ENCODE assay signal across 8 cellular contexts in genomic region chr19:49150106-49150943, GRCh38. TPM values are rescaled to one million over a fixed set of nuclear protein-coding genes. Genes with fewer than 3 reads are reported as not detected.
DNase-seq lines count a peak whose midpoint lies in the region; ATAC-seq and TF ChIP-seq lines count a peak whose summit lies in the region.

No MANE protein-coding gene starts in this region.

- in situ Hi-C loops in Caki2 (cut with HindIII; ENCODE audit: low pct_unique_long_range_greater_than_20kb, low sequenced_read_pairs), result no loop called here

- intact Hi-C loops in tibial artery (cut with DNase I; ENCODE audit: low total_unique reads), result loop anchor here (5.0 kb wide), 1 partner anchor 33 kb away; the partner anchor contains the start of genes C19orf73 and PPFIA3

- H3K9me3 ChIP-seq in HUES64 (ENCODE audit: insufficient read depth, low read depth, low read length), result no peaks in the 10 kb centered on the region
- no peaks in the 10 kb centered on the region for H3K9me3 ChIP-seq in fibroblast of lung (ENCODE audit: control insufficient read depth, insufficient read depth, low read depth, low read length)
- H3K9me3 ChIP-seq in mucosa of rectum (ENCODE audit: control insufficient read depth in 2 of 2, low read length in 2 of 2), result no peaks in the 10 kb centered on the region
- no peaks in the 10 kb centered on the region for H3K9me3 ChIP-seq in tibial artery

- H2AFZ ChIP-seq in fibroblast of lung (ENCODE audit: low read length), result peak overlapping the region; percentile 89

- peak overlapping the region; percentile 91 for H3K4me3 ChIP-seq in HUES64 (ENCODE audit: low read length)
- peak overlapping the region; percentile 66 to 80 (median 71) for H3K4me3 ChIP-seq in fibroblast of lung (replicated peaks in 1 of 4; ENCODE audit: control extremely low read depth in 1 of 4, insufficient read depth in 1 of 4, low read depth in 3 of 4, low read length in 4 of 4)
- H3K4me3 ChIP-seq in mucosa of rectum (ENCODE audit: low read length in 2 of 2), result peak overlapping the region; percentile 88 to 93
- H3K4me3 ChIP-seq in tibial artery, result peak overlapping the region; percentile 73 to 78

- DNase-seq in Caki2 (ENCODE audit: low read depth), result peak; percentile 96
- DNase-seq in NOMO-1 treated with dmso at 0.1 percent for 144 hours (lab: John Stamatoyannopoulos, UW; ENCODE audit: unreplicated experiment), result peak; percentile 88
- DNase-seq in activated T-cell treated with anti-CD3 and anti-CD28 coated beads, Interleukin-2, amount 50 U/mL, for 48 hours, result peak; percentile 62 to 63
- DNase-seq in fibroblast of lung (ENCODE audit: low read depth in 2 of 2), result peak; percentile 75 to 78
- DNase-seq in tibial artery, result peak; percentile 79 to 90

- H3K27me3 ChIP-seq in HUES64 (ENCODE audit: insufficient read depth, low read length) (peaks cover 17% of the 10 kb centered on the region), fibroblast of lung (ENCODE audit: control insufficient read depth, insufficient read depth, low read length) (peaks cover 4% of the 10 kb centered on the region), mucosa of rectum (ENCODE audit: control insufficient read depth in 2 of 2, insufficient read depth in 2 of 2, low read length in 2 of 2) (no peaks in the 10 kb centered on the region), tibial artery (no peaks in the 10 kb centered on the region)

- peak overlapping the region; percentile 88 for H3K9ac ChIP-seq in HUES64 (ENCODE audit: low read depth, low read length)
- peak overlapping the region; percentile 63 for H3K9ac ChIP-seq in fibroblast of lung (ENCODE audit: insufficient read depth, low read length)
- H3K9ac ChIP-seq in mucosa of rectum (ENCODE audit: low read depth in 1 of 2, low read length in 2 of 2), result peak overlapping the region; percentile 82 to 94

- H3K27ac ChIP-seq in HUES64 (ENCODE audit: low read depth, low read length) (peak overlapping the region; percentile 85), fibroblast of lung (ENCODE audit: insufficient read depth, low read length) (peak overlapping the region; percentile 26), mucosa of rectum (ENCODE audit: low read depth in 2 of 2, low read length in 2 of 2) (peak overlapping the region; percentile 93 to 97), tibial artery (peak overlapping the region; percentile 71 to 80)

- ATAC-seq in HG03196 (IDR thresholded peaks at IDR 0.05; ENCODE audit: unreplicated experiment), result no peak

- no peaks in the 10 kb centered on the region for H3K79me2 ChIP-seq in fibroblast of lung (ENCODE audit: control insufficient read depth, insufficient read depth, low read length)

- TF ChIP-seq CTCF in fibroblast of lung (conservative IDR thresholded peaks at IDR 0.05 in 1 of 2, IDR thresholded peaks at IDR 0.05 in 1 of 2; ENCODE audit: low read depth in 1 of 2, low read length in 2 of 2), result no peak
- TF ChIP-seq CTCF in tibial artery (IDR thresholded peaks at IDR 0.05), result no peak

- peak overlapping the region; percentile 92 for H3K4me2 ChIP-seq in fibroblast of lung (ENCODE audit: extremely low read depth, insufficient read depth, low read length)

- no peaks in the 10 kb centered on the region for H4K20me1 ChIP-seq in fibroblast of lung (ENCODE audit: control insufficient read depth, extremely low read depth, insufficient read depth, low read length)

- WGBS in HUES64, result under 1% methylated on average over 72 of the region's 75 CpGs

- peaks cover 12% of the 10 kb centered on the region for H3K4me1 ChIP-seq in HUES64 (ENCODE audit: insufficient read depth, low read length)
- peaks cover 8% of the 10 kb centered on the region for H3K4me1 ChIP-seq in fibroblast of lung (ENCODE audit: control insufficient read depth, extremely low read depth, insufficient read depth, low read length)
- H3K4me1 ChIP-seq in mucosa of rectum (ENCODE audit: control insufficient read depth in 2 of 2, insufficient read depth in 2 of 2, low read length in 2 of 2), result peaks cover 38 to 44% of the 10 kb centered on the region in 2 donors
- H3K4me1 ChIP-seq in tibial artery, result peaks cover 0 to 57% (median 39%) of the 10 kb centered on the region in 4 donors

- H3K36me3 ChIP-seq in HUES64 (ENCODE audit: insufficient read depth, low read length) (no peaks in the 10 kb centered on the region), fibroblast of lung (ENCODE audit: control insufficient read depth, insufficient read depth, low read length) (no peaks in the 10 kb centered on the region), mucosa of rectum (ENCODE audit: control insufficient read depth in 2 of 2, insufficient read depth in 2 of 2, low read length in 2 of 2) (no peaks in the 10 kb centered on the region), tibial artery (no peaks in the 10 kb centered on the region)

RNA-seq across cellular contexts. Expression of gene HRC, which starts 4.9 kb away (rescaled TPM):
- total RNA-seq in Caki2 (2014; rRNA removed; shearing (Covaris generic); ENCODE audit: low replicate concordance), result not detected in 2 replicates
- polyA plus RNA-seq in HUES64 (2013, experiment 1 of 2), result 0.80 TPM
- 2.1 TPM for polyA plus RNA-seq in HUES64 (2013, experiment 2 of 2)
- under 0.01 TPM in 1 of 2 replicates, not detected in the other for total RNA-seq in fibroblast of lung
- 0.16 TPM in 1 of 2 replicates, not detected in the other for polyA plus RNA-seq in fibroblast of lung
- 0.16 TPM in 1 of 2 replicates, not detected in the other for polyA plus RNA-seq in fibroblast of lung (2012)
- polyA minus RNA-seq in fibroblast of lung (ENCODE audit: low replicate concordance), result not detected in 2 replicates

RNA-seq across cellular contexts. Expression of gene TRPM4, which starts 7.3 kb away (rescaled TPM):
- 13.9 and 18.2 TPM in 2 replicates for total RNA-seq in Caki2 (2014; rRNA removed; shearing (Covaris generic); ENCODE audit: low replicate concordance)
- polyA plus RNA-seq in HUES64 (2013, experiment 1 of 2), result 3.0 TPM
- 3.1 TPM for polyA plus RNA-seq in HUES64 (2013, experiment 2 of 2)
- total RNA-seq in fibroblast of lung, result 6.9 and 18.7 TPM in 2 replicates
- 6.1 and 6.7 TPM in 2 replicates for polyA plus RNA-seq in fibroblast of lung
- 11.5 and 14.9 TPM in 2 replicates for polyA plus RNA-seq in fibroblast of lung (2012)
- 13.0 and 18.7 TPM in 2 replicates for polyA minus RNA-seq in fibroblast of lung (ENCODE audit: low replicate concordance)

RNA-seq across cellular contexts. Expression of gene PPFIA3, which starts 31.0 kb away (rescaled TPM):
- 26.8 and 39.1 TPM in 2 replicates for total RNA-seq in Caki2 (2014; rRNA removed; shearing (Covaris generic); ENCODE audit: low replicate concordance)
- 12.0 TPM for polyA plus RNA-seq in HUES64 (2013, experiment 1 of 2)
- 19.0 TPM for polyA plus RNA-seq in HUES64 (2013, experiment 2 of 2)
- total RNA-seq in fibroblast of lung, result 0.77 and 1.3 TPM in 2 replicates
- 0.37 and 0.62 TPM in 2 replicates for polyA plus RNA-seq in fibroblast of lung
- 1.0 and 1.1 TPM in 2 replicates for polyA plus RNA-seq in fibroblast of lung (2012)
- polyA minus RNA-seq in fibroblast of lung (ENCODE audit: low replicate concordance), result 0.59 and 2.8 TPM in 2 replicates

RNA-seq across cellular contexts. Expression of gene C19orf73, which starts 31.4 kb away (rescaled TPM):
- 0.71 TPM in 1 of 2 replicates, not detected in the other for total RNA-seq in Caki2 (2014; rRNA removed; shearing (Covaris generic); ENCODE audit: low replicate concordance)
- 0.70 TPM for polyA plus RNA-seq in HUES64 (2013, experiment 1 of 2)
- polyA plus RNA-seq in HUES64 (2013, experiment 2 of 2), result 0.57 TPM
- 0.51 and 0.83 TPM in 2 replicates for total RNA-seq in fibroblast of lung
- 0.27 and 0.30 TPM in 2 replicates for polyA plus RNA-seq in fibroblast of lung
- polyA plus RNA-seq in fibroblast of lung (2012), result 0.39 and 0.64 TPM in 2 replicates
- polyA minus RNA-seq in fibroblast of lung (ENCODE audit: low replicate concordance), result not detected in 2 replicates

RNA-seq across cellular contexts. Expression of gene LIN7B, which starts 36.2 kb away (rescaled TPM):
- 6.1 and 9.7 TPM in 2 replicates for total RNA-seq in Caki2 (2014; rRNA removed; shearing (Covaris generic); ENCODE audit: low replicate concordance)
- 2.2 TPM for polyA plus RNA-seq in HUES64 (2013, experiment 1 of 2)
- polyA plus RNA-seq in HUES64 (2013, experiment 2 of 2), result 2.7 TPM
- 8.0 and 10.9 TPM in 2 replicates for total RNA-seq in fibroblast of lung
- 2.6 TPM in 2 replicates for polyA plus RNA-seq in fibroblast of lung
- polyA plus RNA-seq in fibroblast of lung (2012), result 5.5 and 6.9 TPM in 2 replicates
- polyA minus RNA-seq in fibroblast of lung (ENCODE audit: low replicate concordance), result 0.75 and 1.6 TPM in 2 replicates

Comparison
In these comparisons a context has a peak if more than half of its experiments do, and no peak if none do; other contexts are left out.
1. H3K27ac ChIP-seq: peak in every context shown above with its lines; median percentile 95 in mucosa of rectum; 85 in HUES64; 76 in tibial artery; 26 in fibroblast of lung.
2. RNA of gene PPFIA3, which starts 31.0 kb away (total RNA-seq): 26.8 to 39.1 TPM in Caki2; 0.77 to 1.3 TPM in fibroblast of lung; every median in the first group is over 10 times any median in the second.
3. Peak in every context shown above with its lines, with median percentiles within 50 percentile points of each other: DNase-seq, H3K4me3 ChIP-seq and H3K9ac ChIP-seq.